ENCODE assay signal across 30 cellular contexts in the genomic region with DNA sequence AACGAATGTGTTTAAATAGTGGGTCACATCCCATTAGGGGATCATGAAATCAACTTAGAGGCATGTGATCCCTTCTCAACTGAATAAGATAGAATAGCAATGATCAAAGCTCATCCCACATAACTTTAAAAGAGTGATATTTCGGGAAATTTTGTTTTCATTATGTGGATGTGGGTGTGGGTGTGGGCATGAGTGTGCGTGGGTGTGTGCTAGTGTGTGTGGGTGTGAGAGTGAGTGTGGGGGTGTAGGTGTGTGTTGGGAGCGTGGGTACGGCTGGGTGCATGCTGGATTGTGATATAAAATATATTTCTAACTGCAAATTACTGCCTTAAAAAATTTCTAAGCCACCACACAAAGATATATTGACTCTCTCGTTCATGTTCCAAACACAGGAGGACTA. TPM values are rescaled to one million over a fixed set of nuclear protein-coding genes. Genes with fewer than 3 reads are reported as not detected.
"Had no signal": no experiment of that assay in that cellular context is flagged by ENCODE, and none has a peak within 500 bp of the region (broad histone marks: within the 10 kb centered on the region; RNA-seq: fewer than 3 reads in every experiment).

No MANE protein-coding gene starts in this region.

- H3K36me3 ChIP-seq: esophagus squamous epithelium, heart left ventricle, right lobe of liver, upper lobe of right lung had no signal

- H3K4me3 ChIP-seq: esophagus squamous epithelium, heart left ventricle, right lobe of liver, upper lobe of right lung had no signal

- DNase-seq: activated B cell treated with CpG ODN at 0.5 μM for 24 hours; activated CD4-positive, alpha-beta T cell treated with anti-CD3 and anti-CD28 coated beads, Interleukin-2, amount 50 U/mL, for 1 hour; activated CD8-positive, alpha-beta T cell treated with anti-CD3 and anti-CD28 coated beads for 36 hours; activated gamma-delta T cell treated with Interleukin-2 at 50 U/mL for 16 hours; activated naive CD4-positive, alpha-beta T cell treated with anti-CD3 and anti-CD28 coated beads, Interleukin-2, amount 50 U/mL, for 16 hours; activated T-cell treated with anti-CD3 and anti-CD28 coated beads, Interleukin-2, amount 50 U/mL, for 4 hours; amygdala; dermis blood vessel endothelial cell; effector CD8-positive, alpha-beta T cell; esophagus squamous epithelium; heart left ventricle; hypothalamus; immature natural killer cell; kidney; left colon; right lobe of liver; small intestine; stimulated activated CD4-positive, alpha-beta T cell treated with anti-CD3 and anti-CD28 coated beads, Interleukin-1b, Interleukin-23, amount 100 ng/mL, for 48 hours; stimulated activated CD4-positive, alpha-beta T cell treated with anti-CD3 and anti-CD28 coated beads, Interleukin-4, amount 100 ng/mL, for 4 hours; stimulated activated CD8-positive, alpha-beta memory T cell treated with anti-CD3 and anti-CD28 coated beads, Interleukin-4, amount 100 ng/mL, for 48 hours; stimulated activated naive CD8-positive, alpha-beta T cell treated with anti-CD3 and anti-CD28 coated beads, Interleukin-15, amount 100 ng/mL, for 72 hours; substantia nigra; T-cell; upper lobe of right lung had no signal

- H3K9me3 ChIP-seq: esophagus squamous epithelium, heart left ventricle, right lobe of liver, upper lobe of right lung had no signal

- H3K4me1 ChIP-seq: esophagus squamous epithelium, heart left ventricle, right lobe of liver, upper lobe of right lung had no signal

- H3K27ac ChIP-seq: epithelial cell of prostate, esophagus squamous epithelium, heart left ventricle, right lobe of liver, upper lobe of right lung had no signal

- H3K27me3 ChIP-seq: right lobe of liver had no signal

RNA-seq across cellular contexts. Expression of a gene that starts 15.9 kb away (rescaled TPM):
- total RNA-seq: activated B cell treated with CpG ODN at 0.5 μM for 24 hours; activated CD8-positive, alpha-beta T cell treated with anti-CD3 and anti-CD28 coated beads for 36 hours; activated T-cell treated with anti-CD3 and anti-CD28 coated beads, Interleukin-2, amount 50 U/mL, for 4 hours; activated T-helper 17 cell treated with anti-CD3 and anti-CD28 coated beads, Interleukin-2, amount 50 U/mL, for 72 hours; dermis blood vessel endothelial cell; esophagus squamous epithelium; heart left ventricle; left colon; natural killer cell treated with Interleukin-12 subunit alpha and Interleukin-12 subunit beta and Interleukin-15 and Interleukin-18, amount 100 ng/mL, for 72 hours; osteocyte; posterior vena cava; right lobe of liver; T-cell; upper lobe of right lung had no signal
- polyA plus RNA-seq: heart left ventricle, immature natural killer cell, small intestine, thymus had no signal
